Comparison of ENCODE assay signal across 2 cellular contexts in the genomic region with DNA sequence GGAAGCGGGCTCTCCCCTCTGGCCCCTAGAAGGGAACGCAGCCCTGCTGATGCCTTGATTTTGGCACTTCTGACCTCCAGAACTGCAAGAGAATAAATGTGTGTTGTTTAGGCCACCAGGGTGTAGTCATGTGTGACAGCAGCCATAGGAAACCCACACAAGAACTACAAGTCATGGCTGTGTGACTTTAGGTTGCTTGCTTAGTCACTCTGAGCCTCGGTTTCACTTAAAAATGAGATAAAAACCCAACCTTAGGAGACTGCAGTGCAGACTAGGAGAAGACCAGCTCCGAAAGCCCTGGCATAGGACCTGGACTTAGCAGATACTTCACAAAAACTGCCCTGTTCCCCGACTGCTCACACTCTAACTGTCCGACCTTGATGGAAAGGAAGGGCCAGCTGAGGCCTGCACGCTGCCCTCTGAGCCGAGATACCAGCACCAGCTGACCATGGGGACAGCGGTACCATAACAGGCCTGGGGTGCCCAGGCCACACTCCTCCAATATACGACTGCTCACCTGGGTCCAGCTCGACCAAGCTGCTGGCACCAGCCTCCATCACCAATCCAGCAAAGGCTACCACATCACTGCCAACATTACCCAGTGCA.
TF ChIP-seq lines count a peak whose summit lies in the region.

No MANE protein-coding gene starts in this region.

TF ChIP-seq in HEK293, 187 proteins besides CTCF, POLR2A, EP300 and RAD21:
- peak; percentile 68; the same call in 1 of the 2 replicates for TF ChIP-seq ZNF768 (tag by site-specific recombination; IDR thresholded peaks at IDR 0.05)
- TF ChIP-seq, protein P1, sequence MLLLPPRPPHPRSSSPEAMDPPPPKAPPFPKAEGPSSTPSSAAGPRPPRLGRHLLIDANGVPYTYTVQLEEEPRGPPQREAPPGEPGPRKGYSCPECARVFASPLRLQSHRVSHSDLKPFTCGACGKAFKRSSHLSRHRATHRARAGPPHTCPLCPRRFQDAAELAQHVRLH (tag by site-specific recombination; IDR thresholded peaks at IDR 0.05): no peak

TF ChIP-seq in H1, 55 proteins besides CTCF, POLR2A, EP300 and RAD21:
- no peak for TF ChIP-seq HDAC2 (IDR thresholded peaks at IDR 0.05; ENCODE audit: borderline replicate concordance in 1 of 2, low read depth in 2 of 2, low read length in 2 of 2)
- TF ChIP-seq CHD1 (IDR thresholded peaks at IDR 0.05; ENCODE audit: low read depth, low read length): no peak
- TF ChIP-seq SP1 (IDR thresholded peaks at IDR 0.05; ENCODE audit: low read depth, low read length): no peak
- TF ChIP-seq, protein P2, sequence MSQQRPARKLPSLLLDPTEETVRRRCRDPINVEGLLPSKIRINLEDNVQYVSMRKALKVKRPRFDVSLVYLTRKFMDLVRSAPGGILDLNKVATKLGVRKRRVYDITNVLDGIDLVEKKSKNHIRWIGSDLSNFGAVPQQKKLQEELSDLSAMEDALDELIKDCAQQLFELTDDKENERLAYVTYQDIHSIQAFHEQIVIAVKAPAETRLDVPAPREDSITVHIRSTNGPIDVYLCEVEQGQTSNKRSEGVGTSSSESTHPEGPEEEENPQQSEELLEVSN (IDR thresholded peaks at IDR 0.05): no peak
- no peak for TF ChIP-seq CBX8 (IDR thresholded peaks at IDR 0.05; ENCODE audit: borderline replicate concordance, low read depth, low read length)
- TF ChIP-seq ZNF274 (IDR thresholded peaks at IDR 0.05; ENCODE audit: borderline replicate concordance, extremely low read depth, low read length): no peak
- TF ChIP-seq GABPA (IDR thresholded peaks at IDR 0.05; ENCODE audit: borderline replicate concordance, insufficient read depth, low read length): no peak
- TF ChIP-seq PHF8 (conservative IDR thresholded peaks at IDR 0.05; ENCODE audit: low read depth, low read length): no peak
- no peak for TF ChIP-seq HDAC6 (IDR thresholded peaks at IDR 0.05; ENCODE audit: low read depth, low read length)
- TF ChIP-seq MAFK (IDR thresholded peaks at IDR 0.05; ENCODE audit: low read depth, low read length): no peak
- TF ChIP-seq, protein P3, sequence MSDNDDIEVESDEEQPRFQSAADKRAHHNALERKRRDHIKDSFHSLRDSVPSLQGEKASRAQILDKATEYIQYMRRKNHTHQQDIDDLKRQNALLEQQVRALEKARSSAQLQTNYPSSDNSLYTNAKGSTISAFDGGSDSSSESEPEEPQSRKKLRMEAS (IDR thresholded peaks at IDR 0.05): no peak
- no peak for TF ChIP-seq SP2 (IDR thresholded peaks at IDR 0.05; ENCODE audit: low read length)
- TF ChIP-seq TCF12 (IDR thresholded peaks at IDR 0.05; ENCODE audit: low read depth, low read length): no peak
- TF ChIP-seq TAF1 (IDR thresholded peaks at IDR 0.05; ENCODE audit: low read depth, low read length): no peak
